Comparison of ENCODE assay signal across 21 cellular contexts in the genomic region with DNA sequence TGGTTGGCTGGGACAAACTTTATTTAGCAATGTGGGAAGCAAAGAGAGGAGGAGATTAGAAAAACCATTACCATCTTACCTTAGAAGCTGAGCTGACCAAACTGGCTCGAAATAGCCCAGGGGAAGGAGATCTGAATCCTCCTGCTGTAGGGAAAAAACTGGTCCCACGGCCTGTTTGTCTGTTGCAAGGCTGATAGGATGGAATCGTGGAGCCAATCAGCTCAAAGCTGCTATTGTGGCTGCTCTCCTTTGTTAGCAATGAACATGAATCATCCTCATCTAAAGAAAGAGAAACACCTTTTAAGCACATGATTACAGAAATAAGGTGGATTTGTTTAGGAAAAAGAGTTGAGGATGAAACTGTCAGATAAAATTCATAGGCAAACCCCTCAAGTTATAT. TPM values are rescaled to one million over a fixed set of nuclear protein-coding genes. Genes with fewer than 3 reads are reported as not detected.
DNase-seq lines count a peak whose midpoint lies in the region; TF ChIP-seq lines count a peak whose summit lies in the region.
"Had no signal": no experiment of that assay in that cellular context is flagged by ENCODE, and none has a peak within 500 bp of the region (broad histone marks: within the 10 kb centered on the region; RNA-seq: fewer than 3 reads in every experiment).

No MANE protein-coding gene starts in this region.

- H3K36me3 Mint-ChIP-seq in endodermal cell (ENCODE audit: low read depth), result peaks cover 59% of the 10 kb centered on the region
- H3K36me3 Mint-ChIP-seq: CD4-positive, CD25-positive, alpha-beta regulatory T cell; IgD-negative memory B cell had no signal

- H3K27ac Mint-ChIP-seq in endodermal cell, result no peak overlapping the region
- H3K27ac Mint-ChIP-seq: activated CD4-positive, alpha-beta T cell treated with anti-CD3 and anti-CD28 coated beads for 36 hours; activated naive CD4-positive, alpha-beta T cell treated with anti-CD3 and anti-CD28 coated beads, Interleukin-2, amount 50 U/mL, for 72 hours; IgD-negative memory B cell; stimulated activated naive CD8-positive, alpha-beta T cell treated with anti-CD3 and anti-CD28 coated beads, Interleukin-15, amount 100 ng/mL, for 72 hours had no signal

- H3K36me3 ChIP-seq in smooth muscle cell (ENCODE audit: low read depth), result no peaks in the 10 kb centered on the region
- H3K36me3 ChIP-seq in endodermal cell (ENCODE audit: control insufficient read depth, insufficient read depth, low read length), result peaks cover 78% of the 10 kb centered on the region
- H3K36me3 ChIP-seq: thyroid gland had no signal

- H3K27me3 Mint-ChIP-seq in endodermal cell (ENCODE audit: insufficient read depth), result no peaks in the 10 kb centered on the region
- H3K27me3 Mint-ChIP-seq: activated CD4-positive, alpha-beta T cell treated with anti-CD3 and anti-CD28 coated beads for 36 hours; CD4-positive, CD25-positive, alpha-beta regulatory T cell; IgD-negative memory B cell; stimulated activated naive CD8-positive, alpha-beta T cell treated with anti-CD3 and anti-CD28 coated beads, Interleukin-15, amount 100 ng/mL, for 72 hours had no signal

- no peaks in the 10 kb centered on the region for H3K9me3 Mint-ChIP-seq in endodermal cell
- H3K9me3 Mint-ChIP-seq: activated naive CD4-positive, alpha-beta T cell treated with anti-CD3 and anti-CD28 coated beads, Interleukin-2, amount 50 U/mL, for 72 hours; CD4-positive, CD25-positive, alpha-beta regulatory T cell; IgD-negative memory B cell; stimulated activated naive CD8-positive, alpha-beta T cell treated with anti-CD3 and anti-CD28 coated beads, Interleukin-15, amount 100 ng/mL, for 72 hours had no signal

- H3K4me3 ChIP-seq in dorsolateral prefrontal cortex (no peak overlapping the region), smooth muscle cell (no peak overlapping the region), endodermal cell (ENCODE audit: low read length) (no peak overlapping the region)
- H3K4me3 ChIP-seq: thyroid gland had no signal

- WGBS in smooth muscle cell (ENCODE audit: low lambda C conversion rate), result 63% methylated on average over 3 of the region's 3 CpGs
- 95% methylated on average over 3 of the region's 3 CpGs; no CpG with 5 or more reads in 1 of the 2 experiments for WGBS in endodermal cell (ENCODE audit: insufficient coverage in 1 of 2, insufficient read length in 1 of 2), 2 experiments

- no peaks in the 10 kb centered on the region for H4K20me1 ChIP-seq in smooth muscle cell (ENCODE audit: low read depth)

- H3K9ac ChIP-seq in smooth muscle cell (ENCODE audit: low read depth) (no peak overlapping the region), endodermal cell (ENCODE audit: extremely low read depth, low read length, poor library complexity, severe bottlenecking) (no peak overlapping the region)

- H3K9me3 ChIP-seq in smooth muscle cell (replicated peaks; ENCODE audit: low read depth) (no peaks in the 10 kb centered on the region), endodermal cell (ENCODE audit: control insufficient read depth, low read length) (no peaks in the 10 kb centered on the region)
- H3K9me3 ChIP-seq: thyroid gland had no signal

- H2AFZ ChIP-seq in smooth muscle cell (ENCODE audit: low read depth), result no peak overlapping the region

- DNase-seq in SIG-M5 treated with dmso at 0.1 percent for 504 hours (lab: John Stamatoyannopoulos, UW; ENCODE audit: unreplicated experiment) (peak; percentile 40), SIG-M5 (lab: John Stamatoyannopoulos, UW) (no peak), dorsolateral prefrontal cortex (peak in 3 of 10 donors; percentile 37 to 57 (median 56)), islet precursor cell (peak; percentile 78), smooth muscle cell (lab: John Stamatoyannopoulos, UW; ENCODE audit: unreplicated experiment) (no peak), endodermal cell (no peak), KG1 (lab: John Stamatoyannopoulos, UW) (no peak)
- no peak for DNase-seq in activated CD4-positive, alpha-beta T cell treated with anti-CD3 and anti-CD28 coated beads, Interleukin-2, amount 50 U/mL, for 4 hours
- DNase-seq: activated CD4-positive, alpha-beta T cell treated with anti-CD3 and anti-CD28 coated beads for 36 hours; activated T-cell treated with anti-CD3 and anti-CD28 coated beads for 4 hours; aorta; CD4-positive, CD25-positive, alpha-beta regulatory T cell; central memory CD4-positive, alpha-beta T cell; left colon; NCI-H1092; NCI-H2029; NCI-H345; stimulated activated naive CD8-positive, alpha-beta T cell treated with anti-CD3 and anti-CD28 coated beads, Interleukin-15, amount 100 ng/mL, for 72 hours; thyroid gland had no signal

- no peaks in the 10 kb centered on the region for H3K79me2 ChIP-seq in smooth muscle cell (ENCODE audit: low read depth)

- intact Hi-C loops in dorsolateral prefrontal cortex (cut with DNase I), result no loop called here

- H3K4me3 Mint-ChIP-seq in endodermal cell, result no peak overlapping the region
- H3K4me3 Mint-ChIP-seq: activated CD4-positive, alpha-beta T cell treated with anti-CD3 and anti-CD28 coated beads for 36 hours; CD4-positive, CD25-positive, alpha-beta regulatory T cell; IgD-negative memory B cell; stimulated activated naive CD8-positive, alpha-beta T cell treated with anti-CD3 and anti-CD28 coated beads, Interleukin-15, amount 100 ng/mL, for 72 hours had no signal

- H3K4me2 ChIP-seq in smooth muscle cell, result no peak overlapping the region

- H3K4me1 Mint-ChIP-seq in endodermal cell, result no peaks in the 10 kb centered on the region
- H3K4me1 Mint-ChIP-seq: activated CD4-positive, alpha-beta T cell treated with anti-CD3 and anti-CD28 coated beads for 36 hours; stimulated activated naive CD8-positive, alpha-beta T cell treated with anti-CD3 and anti-CD28 coated beads, Interleukin-15, amount 100 ng/mL, for 72 hours had no signal

- H3K27me3 ChIP-seq in dorsolateral prefrontal cortex (no peaks in the 10 kb centered on the region), smooth muscle cell (ENCODE audit: low read depth) (no peaks in the 10 kb centered on the region), endodermal cell (ENCODE audit: control insufficient read depth, insufficient read depth, low read length, poor library complexity, severe bottlenecking) (no peaks in the 10 kb centered on the region)
- H3K27me3 ChIP-seq: thyroid gland had no signal

- no peaks in the 10 kb centered on the region for H3F3A ChIP-seq in smooth muscle cell (ENCODE audit: low read depth)

- H3K27ac ChIP-seq in dorsolateral prefrontal cortex, result peak overlapping the region in 39 of 59 donors; percentile 2 to 83 (median 46)
- peak overlapping the region; percentile 32 for H3K27ac ChIP-seq in smooth muscle cell (ENCODE audit: low read depth)
- no peak overlapping the region for H3K27ac ChIP-seq in endodermal cell (ENCODE audit: low read depth, low read length)
- H3K27ac ChIP-seq: thyroid gland had no signal

- no peak for TF ChIP-seq CTCF in dorsolateral prefrontal cortex (IDR thresholded peaks at IDR 0.05 in 54 of 56, conservative IDR thresholded peaks at IDR 0.05 in 2 of 56; ENCODE audit: low read depth in 1 of 56, partially characterized antibody in 56 of 56)
- no peak for TF ChIP-seq CTCF in smooth muscle cell (IDR thresholded peaks at IDR 0.05; ENCODE audit: borderline replicate concordance, insufficient read depth, poor library complexity, severe bottlenecking)
- no peak for TF ChIP-seq CTCF in endodermal cell (conservative IDR thresholded peaks at IDR 0.05)

- H3K4me1 ChIP-seq in smooth muscle cell (ENCODE audit: low read depth) (no peaks in the 10 kb centered on the region), endodermal cell (ENCODE audit: control insufficient read depth, insufficient read depth, low read length) (no peaks in the 10 kb centered on the region)
- H3K4me1 ChIP-seq: thyroid gland had no signal

RNA-seq across cellular contexts. Expression of gene CLSPN, which starts 21.5 kb away (rescaled TPM):
- total RNA-seq in dorsolateral prefrontal cortex (1 to 10 TPM in 108 of 120 experiments, under 1 TPM in 12; 0.48 to 6.7 (median 2.4) TPM), smooth muscle cell (2.9 and 4.5 TPM in 2 replicates), endodermal cell (10 to 100 TPM; 39.0 to 52.6 TPM)
- polyA plus RNA-seq in smooth muscle cell, result 2.4 and 4.7 TPM in 2 replicates
- polyA plus RNA-seq in endodermal cell (2013, experiment 1 of 2), result 24.9 TPM
- polyA plus RNA-seq in endodermal cell (2013, experiment 2 of 2), result 26.6 TPM
- polyA plus RNA-seq: aorta had no signal

RNA-seq across cellular contexts. Expression of gene C1orf216, which starts 29.6 kb away (rescaled TPM):
- total RNA-seq in dorsolateral prefrontal cortex (100 to 1,000 TPM in 21 of 120 experiments, 10 to 100 TPM in 99; 32.9 to 119 (median 83.6) TPM), smooth muscle cell (4.5 and 7.5 TPM in 2 replicates), endodermal cell (10 to 100 TPM in 1 of 2 donors, 1 to 10 TPM in 1; 9.8 to 13.0 TPM)
- 9.4 and 9.7 TPM in 2 replicates for polyA plus RNA-seq in smooth muscle cell
- polyA plus RNA-seq in endodermal cell (2013, experiment 1 of 2), result 8.9 TPM
- 8.1 TPM for polyA plus RNA-seq in endodermal cell (2013, experiment 2 of 2)

RNA-seq across cellular contexts. Expression of gene AGO4, which starts 59.5 kb away (rescaled TPM):
- total RNA-seq in dorsolateral prefrontal cortex (10 to 100 TPM; 11.9 to 30.3 (median 19.3) TPM), smooth muscle cell (10.7 and 13.0 TPM in 2 replicates), endodermal cell (10 to 100 TPM; 17.6 to 20.5 TPM)
- polyA plus RNA-seq in smooth muscle cell, result 5.8 and 6.1 TPM in 2 replicates
- polyA plus RNA-seq in endodermal cell (2013, experiment 1 of 2), result 20.1 TPM
- polyA plus RNA-seq in endodermal cell (2013, experiment 2 of 2), result 18.1 TPM

Comparison
In these comparisons a context has a peak if more than half of its experiments do, and no peak if none do; other contexts are left out.
1. DNase-seq: peak in SIG-M5 treated with dmso at 0.1 percent for 504 hours (single experiment) and islet precursor cell (single experiment); none in SIG-M5 (single experiment), smooth muscle cell (single experiment), activated CD4-positive, alpha-beta T cell treated with anti-CD3 and anti-CD28 coated beads, Interleukin-2, amount 50 U/mL, for 4 hours (0 of 2), endodermal cell (single experiment) and KG1 (single experiment).